In the genomic region with DNA sequence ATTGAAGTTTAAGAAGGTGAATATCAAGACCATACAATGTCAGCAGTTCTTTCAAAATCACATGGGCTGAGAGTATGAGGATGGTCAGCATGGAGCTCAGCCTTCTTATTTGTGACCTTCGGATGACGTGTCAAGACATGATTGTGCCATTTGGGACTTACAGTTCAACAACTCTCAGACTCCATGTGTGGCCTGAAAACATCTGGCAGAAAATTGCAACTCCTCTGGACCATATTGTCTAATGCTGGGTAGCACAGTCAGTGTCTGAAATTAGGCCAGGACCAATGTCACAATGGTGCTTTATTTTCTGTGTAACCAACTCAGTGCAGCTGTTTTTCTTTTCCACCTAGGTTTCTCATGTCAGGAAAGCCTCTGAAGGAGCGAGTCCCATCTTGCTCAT, we compare ENCODE assay signal across 29 cellular contexts.
"Had no signal": no experiment of that assay in that cellular context is flagged by ENCODE, and none has a peak within 500 bp of the region (broad histone marks: within the 10 kb centered on the region; RNA-seq: fewer than 3 reads in every experiment).

No MANE protein-coding gene starts in this region.

- ATAC-seq: effector memory CD8-positive, alpha-beta T cell; esophagus mucosa; foreskin keratinocyte; gastrocnemius medialis; gastroesophageal sphincter; heart right ventricle had no signal

- H3K9me3 Mint-ChIP-seq: endodermal cell had no signal

- H3K4me1 ChIP-seq: colonic mucosa, esophagus muscularis mucosa, esophagus squamous epithelium, foreskin keratinocyte, gastrocnemius medialis, gastroesophageal sphincter, heart left ventricle, heart right ventricle had no signal

- H3K27me3 Mint-ChIP-seq: dendritic cell treated with granulocyte-macrophage colony-stimulating factor and Interleukin-4, amounts not matched to agents 40 ng/mL and 50 ng/mL, for 4 days; effector memory CD8-positive, alpha-beta T cell had no signal

- H3K27ac Mint-ChIP-seq: dendritic cell treated with granulocyte-macrophage colony-stimulating factor and Interleukin-4, amounts not matched to agents 40 ng/mL and 50 ng/mL, for 4 days; effector memory CD8-positive, alpha-beta T cell; endodermal cell had no signal

- DNase-seq: colonic mucosa; cortex of kidney; dermis blood vessel endothelial cell; dorsolateral prefrontal cortex; effector CD4-positive, alpha-beta T cell; effector CD8-positive, alpha-beta T cell; effector memory CD4-positive, alpha-beta T cell; effector memory CD8-positive, alpha-beta T cell; endodermal cell; erythroblast; esophagus squamous epithelium; foreskin fibroblast; foreskin melanocyte; gastrocnemius medialis; glutamatergic neuron; head of caudate nucleus; heart left ventricle; heart right ventricle had no signal

- H3K4me3 ChIP-seq: colonic mucosa, coronary artery, dorsolateral prefrontal cortex, esophagus muscularis mucosa, esophagus squamous epithelium, gastrocnemius medialis, gastroesophageal sphincter, heart left ventricle, heart right ventricle had no signal

- H3K27me3 ChIP-seq: colonic mucosa, dorsolateral prefrontal cortex, esophagus muscularis mucosa, esophagus squamous epithelium, foreskin keratinocyte, gastrocnemius medialis, gastroesophageal sphincter, heart left ventricle, heart right ventricle had no signal

- H3K27ac ChIP-seq: colonic mucosa, coronary artery, dorsolateral prefrontal cortex, epithelial cell of prostate, esophagus muscularis mucosa, esophagus squamous epithelium, foreskin keratinocyte, gastrocnemius medialis, gastroesophageal sphincter, heart left ventricle, heart right ventricle had no signal

- FAIRE-seq: colon, endometrium, endothelial cell of umbilical vein, frontal cortex had no signal

- H3K9me3 ChIP-seq: colonic mucosa, esophagus muscularis mucosa, esophagus squamous epithelium, gastrocnemius medialis, gastroesophageal sphincter, heart left ventricle, heart right ventricle had no signal

- H3K36me3 ChIP-seq: colonic mucosa, esophagus muscularis mucosa, esophagus squamous epithelium, gastrocnemius medialis, gastroesophageal sphincter, heart left ventricle, heart right ventricle had no signal

- H3K4me3 Mint-ChIP-seq: dendritic cell treated with granulocyte-macrophage colony-stimulating factor and Interleukin-4, amounts not matched to agents 40 ng/mL and 50 ng/mL, for 4 days; effector memory CD8-positive, alpha-beta T cell; endodermal cell had no signal

- H3K4me1 Mint-ChIP-seq: endodermal cell had no signal
